11 cellular contexts compared by ENCODE assay signal in genomic region chr7:101169110-101169837, GRCh38. TPM values are rescaled to one million over a fixed set of nuclear protein-coding genes. Genes with fewer than 3 reads are reported as not detected.
DNase-seq lines count a peak whose midpoint lies in the region; ATAC-seq and TF ChIP-seq lines count a peak whose summit lies in the region.
"Had no signal": no experiment of that assay in that cellular context is flagged by ENCODE, and none has a peak within 500 bp of the region (broad histone marks: within the 10 kb centered on the region; RNA-seq: fewer than 3 reads in every experiment).

No MANE protein-coding gene starts in this region.

- no peak overlapping the region for H2AK5ac ChIP-seq in mesenchymal stem cell (ENCODE audit: low read length, severe bottlenecking)

- H4K20me1 ChIP-seq in HCT116 (ENCODE audit: insufficient read depth), result no peaks in the 10 kb centered on the region

- no peak overlapping the region for H2BK120ac ChIP-seq in mesenchymal stem cell (ENCODE audit: low read depth, low read length)

- 0 out of 2 replicates have a peak, but pooled peaks cover 7% of the 10 kb centered on the region for H3K79me2 ChIP-seq in HCT116 (ENCODE audit: insufficient read depth, low read length)

- no peak overlapping the region for H3K14ac ChIP-seq in mesenchymal stem cell (ENCODE audit: low read length in 2 of 2)

- H3K9ac ChIP-seq in HCT116 (ENCODE audit: low read length), result peak overlapping the region; percentile 54
- H3K9ac ChIP-seq in mesenchymal stem cell (ENCODE audit: low read length), result no peak overlapping the region

- H3K4me1 ChIP-seq in HCT116 (ENCODE audit: control insufficient read depth in 1 of 2, insufficient read depth in 2 of 2, low read length in 2 of 2), result peaks cover 50 to 88% of the 10 kb centered on the region in 2 experiments
- H3K4me1 ChIP-seq in mesenchymal stem cell (ENCODE audit: control insufficient read depth, insufficient read depth, low read depth, low read length), result peaks cover 60% of the 10 kb centered on the region
- H3K4me1 ChIP-seq in gastroesophageal sphincter, result peaks cover 0 to 61% (median 29%) of the 10 kb centered on the region in 3 donors

- H3K4me3 Mint-ChIP-seq in CD14-positive monocyte, result peak overlapping the region in 1 of 2 donors; percentile 88
- H3K4me3 Mint-ChIP-seq in activated CD4-positive, alpha-beta memory T cell treated with anti-CD3 and anti-CD28 coated beads for 36 hours, result peak overlapping the region; percentile 14

- DNase-seq in CD14-positive monocyte (ENCODE audit: low spot score) (no peak), HCT116 (ENCODE audit: low read depth, low spot score) (no peak), mesenchymal stem cell (no peak), GM19238 (ENCODE audit: insufficient read length, low spot score) (no peak), Right ventricle myocardium inferior (ENCODE audit: missing footprints) (no peak), ureter (ENCODE audit: low spot score) (no peak)
- DNase-seq in activated CD4-positive, alpha-beta memory T cell treated with anti-CD3 and anti-CD28 coated beads for 36 hours, result no peak

- peaks cover 7 to 57% (median 36%) of the 10 kb centered on the region in 7 donors for H3K9me3 Mint-ChIP-seq in CD14-positive monocyte
- H3K9me3 Mint-ChIP-seq in activated CD4-positive, alpha-beta memory T cell treated with anti-CD3 and anti-CD28 coated beads for 36 hours, result no peaks in the 10 kb centered on the region

- peaks cover 98 to 100% (median 99%) of the 10 kb centered on the region in 3 donors for H3K27me3 Mint-ChIP-seq in CD14-positive monocyte (ENCODE audit: low read depth in 3 of 3)
- peaks cover 82% of the 10 kb centered on the region for H3K27me3 Mint-ChIP-seq in activated CD4-positive, alpha-beta memory T cell treated with anti-CD3 and anti-CD28 coated beads for 36 hours

- peak overlapping the region; percentile 49 to 55 for H3K4me3 ChIP-seq in HCT116 (replicated peaks in 1 of 2; ENCODE audit: low read depth in 1 of 2, low read length in 2 of 2)
- peak overlapping the region in 1 of 2 experiments; percentile 9 for H3K4me3 ChIP-seq in mesenchymal stem cell (ENCODE audit: insufficient read depth in 1 of 2, low read depth in 1 of 2, low read length in 2 of 2)
- no peak overlapping the region for H3K4me3 ChIP-seq in gastroesophageal sphincter
- H3K4me3 ChIP-seq: skin epidermis had no signal

- H3K27ac ChIP-seq in HCT116 (ENCODE audit: low read depth, low read length) (no peak overlapping the region), mesenchymal stem cell (ENCODE audit: low read length, poor library complexity, severe bottlenecking) (no peak overlapping the region), gastroesophageal sphincter (no peak overlapping the region)
- H3K27ac ChIP-seq: epithelial cell of prostate, skin epidermis had no signal

- H3K36me3 ChIP-seq in HCT116 (ENCODE audit: control insufficient read depth in 1 of 2, insufficient read depth in 2 of 2, low read length in 2 of 2), result no peaks in the 10 kb centered on the region
- H3K36me3 ChIP-seq in mesenchymal stem cell (ENCODE audit: control insufficient read depth in 1 of 2, insufficient read depth in 2 of 2, low read depth in 1 of 2, low read length in 2 of 2), result no peaks in the 10 kb centered on the region
- H3K36me3 ChIP-seq in gastroesophageal sphincter, result no peaks in the 10 kb centered on the region

- intact Hi-C loops in CD14-positive monocyte (cut with micrococcal nuclease) (no loop called here), HCT116 (cut with micrococcal nuclease) (loop anchor here (1.0 kb wide), 1 partner anchor 25 kb away; no protein-coding TSS in a partner anchor), Right ventricle myocardium inferior (cut with DNase I) (no loop called here)
- intact Hi-C loops in activated CD4-positive, alpha-beta memory T cell treated with anti-CD3 and anti-CD28 coated beads for 36 hours (cut with micrococcal nuclease), result no loop called here

- TF ChIP-seq RAD21 in HCT116 (IDR thresholded peaks at IDR 0.05; ENCODE audit: low read depth), result no peak

- H2BK5ac ChIP-seq in mesenchymal stem cell (ENCODE audit: low read depth, low read length, poor library complexity, severe bottlenecking), result no peak overlapping the region

- 2% methylated on average over 13 of the region's 18 CpGs for WGBS in mesenchymal stem cell
- 0 to 5% methylated on average over 1 to 3 of the region's 18 CpGs for WGBS in gastroesophageal sphincter (ENCODE audit: low coverage in 1 of 2), 2 donors

- POLR2A ChIA-PET in HCT116 (lab: Charles Lee), result no interaction called here
- POLR2A ChIA-PET in activated CD4-positive, alpha-beta memory T cell treated with anti-CD3 and anti-CD28 coated beads for 36 hours (lab: Charles Lee), result no interaction called here

- H3K79me1 ChIP-seq in mesenchymal stem cell (replicated peaks; ENCODE audit: low read length, poor library complexity, severe bottlenecking), result no peaks in the 10 kb centered on the region

- peak overlapping the region; percentile 80 for H3K4me2 ChIP-seq in HCT116 (ENCODE audit: low read length)
- peak overlapping the region; percentile 6 for H3K4me2 ChIP-seq in mesenchymal stem cell (ENCODE audit: low read length, poor library complexity, severe bottlenecking)

- H3K9me3 ChIP-seq in HCT116 (ENCODE audit: control insufficient read depth in 1 of 2, insufficient read depth in 1 of 2, low read depth in 1 of 2, low read length in 2 of 2), result no peaks in the 10 kb centered on the region
- no peaks in the 10 kb centered on the region for H3K9me3 ChIP-seq in mesenchymal stem cell (ENCODE audit: control insufficient read depth, low read length)
- H3K9me3 ChIP-seq in gastroesophageal sphincter, result no peaks in the 10 kb centered on the region

- peak overlapping the region in 4 of 7 donors; percentile 27 to 89 (median 52) for H3K27ac Mint-ChIP-seq in CD14-positive monocyte
- no peak overlapping the region for H3K27ac Mint-ChIP-seq in activated CD4-positive, alpha-beta memory T cell treated with anti-CD3 and anti-CD28 coated beads for 36 hours

- ATAC-seq in HCT116, result no peak
- no peak for ATAC-seq in Right ventricle myocardium inferior
- ATAC-seq in gastroesophageal sphincter, result no peak

- no peak overlapping the region for H3K4ac ChIP-seq in mesenchymal stem cell (ENCODE audit: low read depth in 1 of 2, low read length in 2 of 2)

- no peak overlapping the region for H2BK12ac ChIP-seq in mesenchymal stem cell (ENCODE audit: low read length in 2 of 2)

- H3K27me3 ChIP-seq in HCT116 (ENCODE audit: insufficient read depth, low read length) (no peaks in the 10 kb centered on the region), mesenchymal stem cell (ENCODE audit: control insufficient read depth in 1 of 2, insufficient read depth in 1 of 2, low read length in 2 of 2) (peaks cover 92 to 94% of the 10 kb centered on the region in 2 experiments), gastroesophageal sphincter (peaks cover 100% of the 10 kb centered on the region)

- H2AFZ ChIP-seq in HCT116 (ENCODE audit: low read depth, low read length, poor library complexity, severe bottlenecking) (no peak overlapping the region), mesenchymal stem cell (ENCODE audit: low read depth, low read length) (no peak overlapping the region)

- H3K18ac ChIP-seq in mesenchymal stem cell (ENCODE audit: low read depth in 1 of 2, low read length in 2 of 2), result no peak overlapping the region

- peaks cover 66% of the 10 kb centered on the region for H3K4me1 Mint-ChIP-seq in CD14-positive monocyte
- peaks cover 77% of the 10 kb centered on the region for H3K4me1 Mint-ChIP-seq in activated CD4-positive, alpha-beta memory T cell treated with anti-CD3 and anti-CD28 coated beads for 36 hours (ENCODE audit: low read depth)

- CTCF ChIA-PET in HCT116 (lab: Charles Lee), result interaction anchor here (0.9 to 1.4 kb wide), 3 partner anchors 26 to 113 kb away, joined by 3 to 5 read pairs (median 3); partner anchors contain the start of gene FIS1
- CTCF ChIA-PET in activated CD4-positive, alpha-beta memory T cell treated with anti-CD3 and anti-CD28 coated beads for 36 hours (lab: Charles Lee), result interaction anchor here (1.0 to 2.8 kb wide), 7 partner anchors 8 to 113 kb away, joined by 3 to 18 read pairs (median 4); no protein-coding TSS in a partner anchor

- no peak overlapping the region for H4K91ac ChIP-seq in mesenchymal stem cell (ENCODE audit: low read length)

- TF ChIP-seq EP300 in gastroesophageal sphincter (IDR thresholded peaks at IDR 0.05), result no peak

- RAD21 ChIA-PET in HCT116 (lab: Charles Lee; ENCODE audit: low non-redundant PET in 1 of 2, low total read pairs in 2 of 2, uncharacterized antibody in 2 of 2, unreplicated experiment in 2 of 2), result interaction anchor here in 1 of 2 experiments (1.2 kb wide), 1 partner anchor 25 kb away, joined by 3 read pairs; no protein-coding TSS in a partner anchor

- no TSS peak for BruUV-seq in HCT116 (replicated peaks; lab: Mats Ljungman, UMichigan)

- H3K9me2 ChIP-seq in HCT116 (ENCODE audit: insufficient read depth), result no peaks in the 10 kb centered on the region

- H4K8ac ChIP-seq in mesenchymal stem cell (ENCODE audit: low read length), result no peak overlapping the region

- H3K36me3 Mint-ChIP-seq in CD14-positive monocyte, result peaks cover 24 to 37% of the 10 kb centered on the region in 2 donors
- H3K36me3 Mint-ChIP-seq in activated CD4-positive, alpha-beta memory T cell treated with anti-CD3 and anti-CD28 coated beads for 36 hours, result no peaks in the 10 kb centered on the region

- TF ChIP-seq POLR2A in HCT116 (IDR thresholded peaks at IDR 0.05; ENCODE audit: borderline replicate concordance, extremely low read depth, insufficient read depth, insufficient read length) (no peak), gastroesophageal sphincter (IDR thresholded peaks at IDR 0.05) (no peak)

- H3K23ac ChIP-seq in mesenchymal stem cell (ENCODE audit: low read length in 2 of 2), result no peak overlapping the region

- no peak for TF ChIP-seq CTCF in CD14-positive monocyte (IDR thresholded peaks at IDR 0.05)
- TF ChIP-seq CTCF in HCT116 (IDR thresholded peaks at IDR 0.05 in 2 of 3, conservative IDR thresholded peaks at IDR 0.05 in 1 of 3; ENCODE audit: borderline replicate concordance in 1 of 3, insufficient read depth in 1 of 3, low read depth in 2 of 3, low read length in 2 of 3), result no peak
- no peak for TF ChIP-seq CTCF in gastroesophageal sphincter (IDR thresholded peaks at IDR 0.05)

- H2BK15ac ChIP-seq in mesenchymal stem cell (ENCODE audit: low read depth, poor library complexity, severe bottlenecking), result no peak overlapping the region

RNA-seq across cellular contexts. Expression of gene VGF, which starts 3.9 kb away (rescaled TPM):
- polyA plus RNA-seq in CD14-positive monocyte, result not detected
- total RNA-seq in HCT116 (2021; ENCODE audit: unreplicated experiment), result 43.2 TPM
- polyA plus RNA-seq in HCT116 (2012), result 23.1 and 30.2 TPM in 2 replicates
- not detected for total RNA-seq in activated CD4-positive, alpha-beta memory T cell treated with anti-CD3 and anti-CD28 coated beads for 36 hours
- polyA plus RNA-seq in mesenchymal stem cell (2013, experiment 1 of 2), result 0.04 TPM
- polyA plus RNA-seq in mesenchymal stem cell (2013, experiment 2 of 2), result 0.05 TPM
- total RNA-seq in Right ventricle myocardium inferior, result not detected
- total RNA-seq in gastroesophageal sphincter, result under 1 TPM in 2 of 4 donors, not detected in 2; 0.25 to 0.27 TPM
- not detected for total RNA-seq in ureter
- total RNA-seq: left ventricle myocardium superior had no signal

RNA-seq across cellular contexts. Expression of gene NAT16, which starts 10.8 kb away (rescaled TPM):
- polyA plus RNA-seq in CD14-positive monocyte, result not detected
- total RNA-seq in HCT116 (2021; ENCODE audit: unreplicated experiment), result 2.0 TPM
- polyA plus RNA-seq in HCT116 (2012), result 3.4 and 3.6 TPM in 2 replicates
- total RNA-seq in activated CD4-positive, alpha-beta memory T cell treated with anti-CD3 and anti-CD28 coated beads for 36 hours, result not detected
- not detected for polyA plus RNA-seq in mesenchymal stem cell (2013, experiment 1 of 2)
- not detected for polyA plus RNA-seq in mesenchymal stem cell (2013, experiment 2 of 2)
- not detected for total RNA-seq in Right ventricle myocardium inferior
- not detected for total RNA-seq in gastroesophageal sphincter
- total RNA-seq in ureter, result not detected
- total RNA-seq: left ventricle myocardium superior had no signal

RNA-seq across cellular contexts. Expression of gene AP1S1, which starts 15.0 kb away (rescaled TPM):
- 10 to 100 TPM; 10.1 to 10.9 TPM for polyA plus RNA-seq in CD14-positive monocyte
- total RNA-seq in HCT116 (2021; ENCODE audit: unreplicated experiment) (130 TPM), Right ventricle myocardium inferior (12.8 TPM), gastroesophageal sphincter (10 to 100 TPM; 21.9 to 69.5 (median 34.3) TPM), ureter (50.5 TPM)
- 141 and 168 TPM in 2 replicates for polyA plus RNA-seq in HCT116 (2012)
- total RNA-seq in activated CD4-positive, alpha-beta memory T cell treated with anti-CD3 and anti-CD28 coated beads for 36 hours, result 10 to 100 TPM; 41.1 to 44.7 TPM
- 65.9 TPM for polyA plus RNA-seq in mesenchymal stem cell (2013, experiment 1 of 2)
- 64.7 TPM for polyA plus RNA-seq in mesenchymal stem cell (2013, experiment 2 of 2)

RNA-seq across cellular contexts. Expression of gene MOGAT3, which starts 31.6 kb away (rescaled TPM):
- polyA plus RNA-seq in CD14-positive monocyte, result not detected
- total RNA-seq in HCT116 (2021; ENCODE audit: unreplicated experiment) (not detected), Right ventricle myocardium inferior (not detected), gastroesophageal sphincter (not detected), ureter (not detected)
- 0.04 TPM in 1 of 2 replicates, not detected in the other for polyA plus RNA-seq in HCT116 (2012)
- not detected for total RNA-seq in activated CD4-positive, alpha-beta memory T cell treated with anti-CD3 and anti-CD28 coated beads for 36 hours
- polyA plus RNA-seq in mesenchymal stem cell (2013, experiment 1 of 2), result not detected
- not detected for polyA plus RNA-seq in mesenchymal stem cell (2013, experiment 2 of 2)
- total RNA-seq: left ventricle myocardium superior had no signal

RNA-seq across cellular contexts. Expression of gene SERPINE1, which starts 42.4 kb away (rescaled TPM):
- under 1 TPM; 0.07 to 0.16 TPM for polyA plus RNA-seq in CD14-positive monocyte
- 12.8 TPM for total RNA-seq in HCT116 (2021; ENCODE audit: unreplicated experiment)
- 32.8 and 45.4 TPM in 2 replicates for polyA plus RNA-seq in HCT116 (2012)
- under 1 TPM in 1 of 2 experiments, not detected in 1; 0.12 TPM for total RNA-seq in activated CD4-positive, alpha-beta memory T cell treated with anti-CD3 and anti-CD28 coated beads for 36 hours
- 599 TPM for polyA plus RNA-seq in mesenchymal stem cell (2013, experiment 1 of 2)
- polyA plus RNA-seq in mesenchymal stem cell (2013, experiment 2 of 2), result 599 TPM
- total RNA-seq in Right ventricle myocardium inferior, result 1.6 TPM
- total RNA-seq in gastroesophageal sphincter, result 10 to 100 TPM in 3 of 4 donors, 1 to 10 TPM in 1; 5.4 to 75.3 (median 19.6) TPM
- 4.3 TPM for total RNA-seq in ureter

Comparison
In these comparisons a context has a peak if more than half of its experiments do, and no peak if none do; other contexts are left out.
1. H3K4me3 ChIP-seq: peak in HCT116 (2 of 2); none in gastroesophageal sphincter (0 of 2).
2. RNA of gene VGF, which starts 3.9 kb away (total RNA-seq): 43.2 TPM in HCT116 (single experiment); 0.25 to 0.27 TPM in gastroesophageal sphincter, not detected in ureter (single experiment), not detected in Right ventricle myocardium inferior (single experiment) and not detected in activated CD4-positive, alpha-beta memory T cell treated with anti-CD3 and anti-CD28 coated beads for 36 hours; every median in the first group is over 10 times any median in the second.